In the genomic region with DNA sequence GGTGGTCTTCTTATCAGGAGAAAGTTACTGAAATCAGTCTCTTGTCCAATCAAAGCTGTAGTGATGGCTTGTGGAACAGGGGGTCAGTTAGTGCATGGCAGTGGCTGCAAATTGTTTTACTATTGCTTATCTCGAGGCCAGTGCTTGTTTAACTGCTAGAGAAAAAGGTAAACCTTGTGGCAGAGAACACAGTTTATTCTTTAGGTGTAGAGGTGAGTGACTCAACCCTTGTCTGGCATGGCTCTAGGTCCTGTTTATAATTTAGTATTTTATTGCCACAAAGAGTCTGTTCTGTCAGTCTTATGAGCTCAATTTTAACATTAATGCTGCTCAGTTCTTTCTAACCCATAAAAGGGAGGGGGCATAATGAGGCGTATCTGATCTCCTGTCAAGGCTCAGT, we compare ENCODE assay signal across 16 cellular contexts.
"Had no signal": no experiment of that assay in that cellular context is flagged by ENCODE, and none has a peak within 500 bp of the region (broad histone marks: within the 10 kb centered on the region; RNA-seq: fewer than 3 reads in every experiment).

No MANE protein-coding gene starts in this region.

- DNase-seq: activated CD4-positive, alpha-beta T cell treated with anti-CD3 and anti-CD28 coated beads, Interleukin-2, amount 10 ng/mL, durations not matched to agents 24 days and 14 days; activated CD4-positive, CD25-positive, alpha-beta regulatory T cell; activated CD8-positive, alpha-beta memory T cell treated with anti-CD3 and anti-CD28 coated beads for 24 hours; activated gamma-delta T cell treated with Interleukin-2 at 50 U/mL for 16 hours; amygdala; body of pancreas; effector CD8-positive, alpha-beta T cell; left ventricle myocardium inferior; nucleus accumbens; stimulated activated CD4-positive, alpha-beta T cell treated with anti-CD3 and anti-CD28 coated beads, Interleukin-12 subunit alpha, Interleukin-12 subunit beta, amount 100 ng/mL, for 4 hours; stimulated activated CD4-positive, alpha-beta T cell treated with anti-CD3 and anti-CD28 coated beads, Interleukin-2, amount 100 ng/mL, for 24 hours; thyroid gland had no signal

- H3K4me1 ChIP-seq: left ventricle myocardium inferior had no signal

- H3K27ac ChIP-seq: gastroesophageal sphincter, left ventricle myocardium inferior had no signal

- ATAC-seq: body of pancreas had no signal

- H3K9me3 ChIP-seq: body of pancreas, gastroesophageal sphincter, left ventricle myocardium inferior, prostate gland, thyroid gland had no signal

- FAIRE-seq: endothelial cell of umbilical vein, keratinocyte had no signal

- H3K4me3 ChIP-seq: body of pancreas, gastroesophageal sphincter, left ventricle myocardium inferior, prostate gland, thyroid gland had no signal

- H3K36me3 ChIP-seq: gastroesophageal sphincter, left ventricle myocardium inferior, prostate gland, thyroid gland had no signal

- H3K27me3 ChIP-seq: body of pancreas, gastroesophageal sphincter, thyroid gland had no signal
